Comparison of ENCODE assay signal across 15 cellular contexts in genomic region chr15:34810455-34811146, GRCh38. TPM values are rescaled to one million over a fixed set of nuclear protein-coding genes. Genes with fewer than 3 reads are reported as not detected.
DNase-seq lines count a peak whose midpoint lies in the region; ATAC-seq, FAIRE-seq and TF ChIP-seq lines count a peak whose summit lies in the region.
"Had no signal": no experiment of that assay in that cellular context is flagged by ENCODE, and none has a peak within 500 bp of the region (broad histone marks: within the 10 kb centered on the region; RNA-seq: fewer than 3 reads in every experiment).

No MANE protein-coding gene starts in this region.

- H3K36me3 Mint-ChIP-seq in effector memory CD8-positive, alpha-beta T cell (ENCODE audit: insufficient read depth): no peaks in the 10 kb centered on the region
- H3K36me3 Mint-ChIP-seq: activated naive CD8-positive, alpha-beta T cell had no signal

- H3K27ac Mint-ChIP-seq in effector memory CD8-positive, alpha-beta T cell: no peak overlapping the region
- H3K27ac Mint-ChIP-seq: activated naive CD8-positive, alpha-beta T cell; naive thymus-derived CD8-positive, alpha-beta T cell had no signal

- H3K4me1 ChIP-seq in heart left ventricle: peaks cover 0 to 15% (median 3%) of the 10 kb centered on the region in 12 donors
- H3K4me1 ChIP-seq: upper lobe of right lung had no signal

- FAIRE-seq in urothelium cell line (lab: Jason Lieb, UNC): no peak
- FAIRE-seq: GM12891 had no signal

- H3K27ac ChIP-seq in heart left ventricle: peak overlapping the region in 5 of 12 donors; percentile 28 to 54 (median 41)
- H3K27ac ChIP-seq: upper lobe of right lung had no signal

- H3K4me1 Mint-ChIP-seq in effector memory CD8-positive, alpha-beta T cell (ENCODE audit: low read depth in 2 of 2): peaks cover 0 to 2% of the 10 kb centered on the region in 2 donors
- H3K4me1 Mint-ChIP-seq: naive thymus-derived CD8-positive, alpha-beta T cell had no signal

- no peak for TF ChIP-seq POLR2A in heart left ventricle (IDR thresholded peaks at IDR 0.05)

- H3K27me3 Mint-ChIP-seq in effector memory CD8-positive, alpha-beta T cell: peaks cover 50 to 59% of the 10 kb centered on the region in 2 donors

- no peaks in the 10 kb centered on the region for H3K36me3 ChIP-seq in heart left ventricle
- H3K36me3 ChIP-seq: upper lobe of right lung had no signal

- WGBS in heart left ventricle, 4 donors: 62 to 68% (median 62%) methylated on average over 5 of the region's 5 CpGs

- ATAC-seq in heart left ventricle (peak in 3 of 4 donors; percentile 44 to 85 (median 55)), Right ventricle myocardium superior (ENCODE audit: poor library complexity) (no peak), HG02571 (IDR thresholded peaks at IDR 0.05; ENCODE audit: unreplicated experiment) (no peak), GM21825 (IDR thresholded peaks at IDR 0.05; ENCODE audit: unreplicated experiment) (no peak)
- ATAC-seq in effector memory CD8-positive, alpha-beta T cell (replicated peaks): no peak
- ATAC-seq: naive thymus-derived CD8-positive, alpha-beta T cell; upper lobe of right lung had no signal

- no peak overlapping the region for H3K4me3 Mint-ChIP-seq in effector memory CD8-positive, alpha-beta T cell
- H3K4me3 Mint-ChIP-seq: activated naive CD8-positive, alpha-beta T cell; naive thymus-derived CD8-positive, alpha-beta T cell had no signal

- no peaks in the 10 kb centered on the region for H3K27me3 ChIP-seq in heart left ventricle
- H3K27me3 ChIP-seq: upper lobe of right lung had no signal

- H3K9me3 Mint-ChIP-seq in effector memory CD8-positive, alpha-beta T cell: peaks cover 2 to 10% of the 10 kb centered on the region in 2 donors

- peaks cover 0 to 6% (median 0%) of the 10 kb centered on the region in 12 donors for H3K9me3 ChIP-seq in heart left ventricle
- H3K9me3 ChIP-seq: upper lobe of right lung had no signal

- DNase-seq in heart left ventricle (peak in 1 of 5 donors; percentile 42), Right ventricle myocardium superior (no peak), T1000 (lab: John Stamatoyannopoulos, UW) (peak; percentile 69), fibroblast of villous mesenchyme (ENCODE audit: low read depth) (peak; percentile 98), urothelium cell line (ENCODE audit: low spot score) (peak; percentile 67)
- DNase-seq in effector memory CD8-positive, alpha-beta T cell: no peak
- DNase-seq: C1 segment of cervical spinal cord; head of caudate nucleus; naive thymus-derived CD8-positive, alpha-beta T cell; stimulated activated CD4-positive, alpha-beta T cell treated with anti-CD3 and anti-CD28 coated beads, Interleukin-4, amount 100 ng/mL, for 4 hours; upper lobe of right lung had no signal

- TF ChIP-seq CTCF in heart left ventricle (IDR thresholded peaks at IDR 0.05) (no peak), fibroblast of villous mesenchyme (IDR thresholded peaks at IDR 0.05; ENCODE audit: insufficient read depth, low read depth, low read length) (no peak)

- H3K4me3 ChIP-seq in heart left ventricle: no peak overlapping the region
- no peak overlapping the region for H3K4me3 ChIP-seq in fibroblast of villous mesenchyme (ENCODE audit: low read depth, low read length)
- H3K4me3 ChIP-seq: upper lobe of right lung had no signal

- intact Hi-C loops in heart left ventricle (cut with DNase I) (no loop called here), Right ventricle myocardium superior (cut with DNase I) (no loop called here)

RNA-seq across cellular contexts. Expression of gene ACTC1, which starts 15.3 kb away (rescaled TPM):
- total RNA-seq in heart left ventricle (over 10,000 TPM in 7 of 9 donors, 1,000 to 10,000 TPM in 2; 3,808 to 17,901 (median 12,860) TPM), Right ventricle myocardium superior (12,822 TPM), fibroblast of villous mesenchyme (under 0.01 and 0.64 TPM in 2 replicates)
- polyA plus RNA-seq in heart left ventricle: over 10,000 TPM in 1 of 2 donors, 1,000 to 10,000 TPM in 1; 1,898 to 12,542 TPM
- total RNA-seq: naive thymus-derived CD8-positive, alpha-beta T cell had no signal
- polyA plus RNA-seq: naive thymus-derived CD8-positive, alpha-beta T cell had no signal

RNA-seq across cellular contexts. Expression of gene GJD2, which starts 55.8 kb away (rescaled TPM):
- under 1 TPM in 4 of 9 donors, not detected in 5; 0.19 to 0.31 (median 0.26) TPM for total RNA-seq in heart left ventricle
- polyA plus RNA-seq in heart left ventricle: under 1 TPM in 1 of 2 donors, not detected in 1; 0.04 TPM
- not detected for total RNA-seq in Right ventricle myocardium superior
- total RNA-seq in fibroblast of villous mesenchyme: not detected in 2 replicates
- total RNA-seq: naive thymus-derived CD8-positive, alpha-beta T cell; upper lobe of right lung had no signal
- polyA plus RNA-seq: naive thymus-derived CD8-positive, alpha-beta T cell had no signal

Comparison
In these comparisons a context has a peak if more than half of its experiments do, and no peak if none do; other contexts are left out.
1. ATAC-seq: peak in heart left ventricle (3 of 4); none in Right ventricle myocardium superior (single experiment), HG02571 (single experiment), effector memory CD8-positive, alpha-beta T cell (single experiment) and GM21825 (single experiment).
2. DNase-seq: peak in T1000 (single experiment), fibroblast of villous mesenchyme (single experiment) and urothelium cell line (single experiment); none in Right ventricle myocardium superior (single experiment) and effector memory CD8-positive, alpha-beta T cell (0 of 3).
3. RNA of gene ACTC1, which starts 15.3 kb away (total RNA-seq): 3,808 to 17,901 TPM in heart left ventricle and 12,822 TPM in Right ventricle myocardium superior (single experiment); under 0.01 to 0.64 TPM in fibroblast of villous mesenchyme; every median in the first group is over 1,000 times any median in the second.